In the genomic region with DNA sequence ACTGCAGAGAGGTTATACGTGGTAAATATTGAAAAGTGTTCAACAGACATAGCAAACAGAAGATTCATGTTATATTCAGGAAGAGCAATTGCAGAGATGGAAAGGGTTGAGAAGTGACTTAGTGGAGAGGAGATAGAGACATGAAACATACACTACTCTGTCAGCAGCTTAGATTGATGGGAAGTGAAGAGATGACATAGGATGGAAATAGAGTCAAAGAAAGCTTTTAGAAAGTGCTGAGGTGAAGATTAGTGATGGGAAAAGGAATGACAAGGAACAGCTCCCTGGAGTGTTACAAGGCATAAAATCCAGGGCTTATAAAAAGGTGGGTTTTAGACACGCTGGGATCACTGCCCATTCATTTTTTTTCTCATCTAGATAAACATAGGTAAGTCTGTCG, we compare ENCODE assay signal across 29 cellular contexts.
"Had no signal": no experiment of that assay in that cellular context is flagged by ENCODE, and none has a peak within 500 bp of the region (broad histone marks: within the 10 kb centered on the region; RNA-seq: fewer than 3 reads in every experiment).

No MANE protein-coding gene starts in this region.

- H3K4me3 ChIP-seq: colonic mucosa, coronary artery, dorsolateral prefrontal cortex, esophagus muscularis mucosa, esophagus squamous epithelium, gastrocnemius medialis, gastroesophageal sphincter, heart left ventricle, heart right ventricle had no signal

- H3K4me1 ChIP-seq: gastroesophageal sphincter had no signal

- H3K9me3 Mint-ChIP-seq: dendritic cell treated with granulocyte-macrophage colony-stimulating factor and Interleukin-4, amounts not matched to agents 40 ng/mL and 50 ng/mL, for 4 days; effector memory CD8-positive, alpha-beta T cell; endodermal cell had no signal

- H3K27ac ChIP-seq: colonic mucosa, coronary artery, dorsolateral prefrontal cortex, epithelial cell of prostate, esophagus muscularis mucosa, esophagus squamous epithelium, foreskin keratinocyte, gastrocnemius medialis, gastroesophageal sphincter, heart left ventricle, heart right ventricle had no signal

- H3K27ac Mint-ChIP-seq: dendritic cell treated with granulocyte-macrophage colony-stimulating factor and Interleukin-4, amounts not matched to agents 40 ng/mL and 50 ng/mL, for 4 days; effector memory CD8-positive, alpha-beta T cell; endodermal cell had no signal

- H3K27me3 Mint-ChIP-seq: dendritic cell treated with granulocyte-macrophage colony-stimulating factor and Interleukin-4, amounts not matched to agents 40 ng/mL and 50 ng/mL, for 4 days; effector memory CD8-positive, alpha-beta T cell had no signal

- H3K9me3 ChIP-seq: colonic mucosa, esophagus muscularis mucosa, esophagus squamous epithelium, gastrocnemius medialis, gastroesophageal sphincter, heart right ventricle had no signal

- ATAC-seq: effector memory CD8-positive, alpha-beta T cell; esophagus mucosa; foreskin keratinocyte; gastrocnemius medialis; gastroesophageal sphincter; heart left ventricle; heart right ventricle had no signal

- H3K4me3 Mint-ChIP-seq: dendritic cell treated with granulocyte-macrophage colony-stimulating factor and Interleukin-4, amounts not matched to agents 40 ng/mL and 50 ng/mL, for 4 days; effector memory CD8-positive, alpha-beta T cell; endodermal cell had no signal

- FAIRE-seq: colon, endometrium, endothelial cell of umbilical vein, frontal cortex had no signal

- H3K36me3 ChIP-seq: colonic mucosa, esophagus muscularis mucosa, esophagus squamous epithelium, gastrocnemius medialis, gastroesophageal sphincter, heart left ventricle, heart right ventricle had no signal

- DNase-seq: colonic mucosa; cortex of kidney; dermis blood vessel endothelial cell; dorsolateral prefrontal cortex; effector CD4-positive, alpha-beta T cell; effector CD8-positive, alpha-beta T cell; effector memory CD4-positive, alpha-beta T cell; effector memory CD8-positive, alpha-beta T cell; endodermal cell; erythroblast; esophagus squamous epithelium; foreskin fibroblast; foreskin keratinocyte; foreskin melanocyte; gastrocnemius medialis; glutamatergic neuron; head of caudate nucleus; heart left ventricle; heart right ventricle had no signal

- H3K27me3 ChIP-seq: colonic mucosa, dorsolateral prefrontal cortex, esophagus muscularis mucosa, esophagus squamous epithelium, foreskin keratinocyte, gastrocnemius medialis, gastroesophageal sphincter, heart left ventricle, heart right ventricle had no signal
